Comparison of ENCODE assay signal across 14 cellular contexts in the genomic region with DNA sequence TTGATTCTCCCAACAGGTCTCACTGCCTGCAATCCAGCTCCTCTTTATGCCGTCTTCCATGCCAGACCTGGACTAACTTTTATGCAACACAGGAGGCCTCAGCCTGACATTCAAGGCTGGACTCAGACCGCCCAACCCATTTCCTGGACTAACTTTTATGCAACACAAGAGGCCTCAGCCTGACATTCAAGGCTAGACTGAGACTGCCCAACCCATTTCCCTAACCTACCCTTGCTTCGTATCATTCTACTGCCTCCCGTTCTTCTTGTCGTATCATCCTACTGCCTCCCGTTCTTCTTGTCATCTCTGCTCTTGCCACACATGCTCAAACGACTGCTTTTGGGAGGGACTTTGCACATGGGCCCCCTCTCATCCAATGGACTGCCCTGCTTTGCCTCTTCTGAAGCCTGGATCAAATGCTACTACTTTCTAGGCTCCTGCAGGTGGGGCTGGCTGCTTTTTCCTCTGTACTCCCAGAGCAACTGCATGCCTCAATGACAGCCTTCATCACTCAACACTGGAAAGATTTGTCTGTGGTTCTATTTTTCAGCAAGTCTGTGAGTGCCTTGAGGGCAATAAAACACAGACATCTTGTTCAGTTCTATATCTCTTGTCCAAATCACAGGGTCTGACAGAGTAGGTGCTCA. TPM values are rescaled to one million over a fixed set of nuclear protein-coding genes. Genes with fewer than 3 reads are reported as not detected.
A peak's percentile ranks its signal among the peaks of the same experiment; 100 is the strongest.
DNase-seq lines count a peak whose midpoint lies in the region; ATAC-seq lines count a peak whose summit lies in the region.
"Had no signal": no experiment of that assay in that cellular context is flagged by ENCODE, and none has a peak within 500 bp of the region (broad histone marks: within the 10 kb centered on the region; RNA-seq: fewer than 3 reads in every experiment).

No MANE protein-coding gene starts in this region.

- DNase-seq in activated naive CD4-positive, alpha-beta T cell treated with anti-CD3 and anti-CD28 coated beads, Interleukin-2, amount 10 ng/mL, durations not matched to agents 7 days and 5 days = no peak
- DNase-seq in activated naive CD4-positive, alpha-beta T cell treated with anti-CD3 and anti-CD28 coated beads, Interleukin-2, amount 50 U/mL, for 16 hours = no peak
- no peak for DNase-seq in activated CD8-positive, alpha-beta T cell treated with anti-CD3 and anti-CD28 coated beads, Interleukin-2, amount 10 ng/mL, durations not matched to agents 7 days and 5 days
- DNase-seq in immature natural killer cell (no peak), iPS-NIHi11 (ENCODE audit: low spot score) (no peak), hippocampal formation (lab: John Stamatoyannopoulos, UW) (no peak)
- DNase-seq: kidney glomerular epithelial cell, NCI-H1092 treated with DMSO at 0.1 percent for 48 hours had no signal

- peak overlapping the region in 1 of 5 donors; percentile 4 for H3K9ac ChIP-seq in subcutaneous abdominal adipose tissue (ENCODE audit: low read length in 5 of 5)

- H3K4me1 ChIP-seq in subcutaneous abdominal adipose tissue (ENCODE audit: control insufficient read depth in 5 of 5, insufficient read depth in 5 of 5, low read length in 5 of 5) = peaks cover 15 to 93% (median 78%) of the 10 kb centered on the region in 5 donors

- H3K27me3 Mint-ChIP-seq in activated naive CD4-positive, alpha-beta T cell treated with anti-CD3 and anti-CD28 coated beads, Interleukin-2, amount 10 ng/mL, durations not matched to agents 7 days and 5 days = no peaks in the 10 kb centered on the region
- no peaks in the 10 kb centered on the region for H3K27me3 Mint-ChIP-seq in activated CD8-positive, alpha-beta T cell treated with anti-CD3 and anti-CD28 coated beads, Interleukin-2, amount 10 ng/mL, durations not matched to agents 7 days and 5 days (ENCODE audit: low read depth)
- peaks cover 0 to 3% (median 0%) of the 10 kb centered on the region in 3 donors for H3K27me3 Mint-ChIP-seq in immature natural killer cell (ENCODE audit: low read depth in 3 of 3)

- peaks cover 91% of the 10 kb centered on the region for H3K4me1 Mint-ChIP-seq in activated naive CD4-positive, alpha-beta T cell treated with anti-CD3 and anti-CD28 coated beads, Interleukin-2, amount 10 ng/mL, durations not matched to agents 7 days and 5 days
- peaks cover 86% of the 10 kb centered on the region for H3K4me1 Mint-ChIP-seq in activated CD8-positive, alpha-beta T cell treated with anti-CD3 and anti-CD28 coated beads, Interleukin-2, amount 10 ng/mL, durations not matched to agents 7 days and 5 days (ENCODE audit: low read depth)
- peaks cover 82 to 93% of the 10 kb centered on the region in 2 donors for H3K4me1 Mint-ChIP-seq in immature natural killer cell

- H3K27me3 ChIP-seq in subcutaneous abdominal adipose tissue (ENCODE audit: control insufficient read depth in 5 of 5, insufficient read depth in 4 of 5, low read length in 5 of 5) = no peaks in the 10 kb centered on the region

- H3K36me3 Mint-ChIP-seq in activated naive CD4-positive, alpha-beta T cell treated with anti-CD3 and anti-CD28 coated beads, Interleukin-2, amount 10 ng/mL, durations not matched to agents 7 days and 5 days = peaks cover 78% of the 10 kb centered on the region
- peaks cover 76% of the 10 kb centered on the region for H3K36me3 Mint-ChIP-seq in activated CD8-positive, alpha-beta T cell treated with anti-CD3 and anti-CD28 coated beads, Interleukin-2, amount 10 ng/mL, durations not matched to agents 7 days and 5 days (ENCODE audit: low read depth)
- peaks cover 0 to 3% (median 3%) of the 10 kb centered on the region in 3 donors for H3K36me3 Mint-ChIP-seq in immature natural killer cell

- H3K9me3 ChIP-seq in subcutaneous abdominal adipose tissue (ENCODE audit: control insufficient read depth in 5 of 5, low read length in 5 of 5) = no peaks in the 10 kb centered on the region

- POLR2A ChIA-PET in activated CD8-positive, alpha-beta T cell treated with anti-CD3 and anti-CD28 coated beads, Interleukin-2, amount 10 ng/mL, durations not matched to agents 7 days and 5 days (lab: Charles Lee) = no interaction called here

- peak overlapping the region in 1 of 5 donors; percentile 8 for H3K4me3 ChIP-seq in subcutaneous abdominal adipose tissue (ENCODE audit: low read depth in 1 of 5, low read length in 5 of 5)
- H3K4me3 ChIP-seq: coronary artery had no signal

- H3K36me3 ChIP-seq in subcutaneous abdominal adipose tissue (ENCODE audit: control insufficient read depth in 5 of 5, insufficient read depth in 5 of 5, low read length in 5 of 5) = peaks cover 0 to 36% (median 9%) of the 10 kb centered on the region in 5 donors

- H3K9me3 Mint-ChIP-seq in activated naive CD4-positive, alpha-beta T cell treated with anti-CD3 and anti-CD28 coated beads, Interleukin-2, amount 10 ng/mL, durations not matched to agents 7 days and 5 days = peaks cover under 1% of the 10 kb centered on the region
- H3K9me3 Mint-ChIP-seq in activated CD8-positive, alpha-beta T cell treated with anti-CD3 and anti-CD28 coated beads, Interleukin-2, amount 10 ng/mL, durations not matched to agents 7 days and 5 days (ENCODE audit: insufficient read depth) = peaks cover under 1% of the 10 kb centered on the region
- no peaks in the 10 kb centered on the region for H3K9me3 Mint-ChIP-seq in immature natural killer cell
- H3K9me3 Mint-ChIP-seq: activated T-helper 1 cell treated with anti-CD3 and anti-CD28 coated beads, Interleukin-12 subunit alpha, Interleukin-12 subunit beta, Interleukin-2, Interleukin-4 antibody, amounts not matched to agents 30 ng/mL and 10 ng/mL and 1 ng/mL, durations not matched to agents 14 hours and 24 hours and 36 hours; neural crest cell had no signal

- ATAC-seq in activated CD8-positive, alpha-beta T cell treated with anti-CD3 and anti-CD28 coated beads, Interleukin-2, amount 10 ng/mL, durations not matched to agents 7 days and 5 days = no peak
- no peak for ATAC-seq in GM21447 (IDR thresholded peaks at IDR 0.05; ENCODE audit: unreplicated experiment)

- H3K27ac ChIP-seq in subcutaneous abdominal adipose tissue (ENCODE audit: low read depth, low read length) = peak overlapping the region; percentile 51
- H3K27ac ChIP-seq: VCaP had no signal

- CTCF ChIA-PET in activated naive CD4-positive, alpha-beta T cell treated with anti-CD3 and anti-CD28 coated beads, Interleukin-2, amount 10 ng/mL, durations not matched to agents 7 days and 5 days (lab: Charles Lee) = interaction anchor here (1.3 kb wide), 1 partner anchor 31 kb away, joined by 4 read pairs; no protein-coding TSS in a partner anchor
- CTCF ChIA-PET in activated CD8-positive, alpha-beta T cell treated with anti-CD3 and anti-CD28 coated beads, Interleukin-2, amount 10 ng/mL, durations not matched to agents 7 days and 5 days (lab: Charles Lee) = interaction anchor here (0.6 to 7.7 kb wide), 5 partner anchors 9 to 30 kb away, joined by 3 to 68 read pairs (median 4); partner anchors contain the start of gene CASTOR1

- H3K4me3 Mint-ChIP-seq in activated naive CD4-positive, alpha-beta T cell treated with anti-CD3 and anti-CD28 coated beads, Interleukin-2, amount 10 ng/mL, durations not matched to agents 7 days and 5 days = no peak overlapping the region
- no peak overlapping the region for H3K4me3 Mint-ChIP-seq in activated CD8-positive, alpha-beta T cell treated with anti-CD3 and anti-CD28 coated beads, Interleukin-2, amount 10 ng/mL, durations not matched to agents 7 days and 5 days
- H3K4me3 Mint-ChIP-seq in immature natural killer cell = peak overlapping the region in 1 of 5 donors; percentile 8
- H3K4me3 Mint-ChIP-seq: activated T-helper 1 cell treated with anti-CD3 and anti-CD28 coated beads, Interleukin-12 subunit alpha, Interleukin-12 subunit beta, Interleukin-2, Interleukin-4 antibody, amounts not matched to agents 30 ng/mL and 10 ng/mL and 1 ng/mL, durations not matched to agents 14 hours and 24 hours and 36 hours; neural crest cell had no signal

- H3K27ac Mint-ChIP-seq in activated naive CD4-positive, alpha-beta T cell treated with anti-CD3 and anti-CD28 coated beads, Interleukin-2, amount 10 ng/mL, durations not matched to agents 7 days and 5 days = peak overlapping the region; percentile 2
- H3K27ac Mint-ChIP-seq in activated CD8-positive, alpha-beta T cell treated with anti-CD3 and anti-CD28 coated beads, Interleukin-2, amount 10 ng/mL, durations not matched to agents 7 days and 5 days = peak overlapping the region; percentile 12
- peak overlapping the region in 5 of 6 donors; percentile 8 to 81 (median 58) for H3K27ac Mint-ChIP-seq in immature natural killer cell
- H3K27ac Mint-ChIP-seq: activated T-helper 1 cell treated with anti-CD3 and anti-CD28 coated beads, Interleukin-12 subunit alpha, Interleukin-12 subunit beta, Interleukin-2, Interleukin-4 antibody, amounts not matched to agents 30 ng/mL and 10 ng/mL and 1 ng/mL, durations not matched to agents 14 hours and 24 hours and 36 hours had no signal

RNA-seq across cellular contexts. Expression of gene TBC1D10A, which starts 7.8 kb away (rescaled TPM):
- 10 to 100 TPM; 47.6 to 49.2 TPM for total RNA-seq in activated CD8-positive, alpha-beta T cell treated with anti-CD3 and anti-CD28 coated beads, Interleukin-2, amount 10 ng/mL, durations not matched to agents 7 days and 5 days
- 10 to 100 TPM; 46.2 to 59.9 (median 49.2) TPM for polyA plus RNA-seq in immature natural killer cell

RNA-seq across cellular contexts. Expression of gene CASTOR1, which starts 29.6 kb away (rescaled TPM):
- total RNA-seq in activated CD8-positive, alpha-beta T cell treated with anti-CD3 and anti-CD28 coated beads, Interleukin-2, amount 10 ng/mL, durations not matched to agents 7 days and 5 days = 10 to 100 TPM; 24.5 to 25.4 TPM
- polyA plus RNA-seq in immature natural killer cell = 10 to 100 TPM in 2 of 3 donors, 1 to 10 TPM in 1; 9.3 to 16.9 (median 11.8) TPM

RNA-seq across cellular contexts. Expression of gene SF3A1, which starts 37.8 kb away (rescaled TPM):
- 100 to 1,000 TPM; 211 to 246 TPM for total RNA-seq in activated CD8-positive, alpha-beta T cell treated with anti-CD3 and anti-CD28 coated beads, Interleukin-2, amount 10 ng/mL, durations not matched to agents 7 days and 5 days
- polyA plus RNA-seq in immature natural killer cell = 100 to 1,000 TPM in 1 of 3 donors, 10 to 100 TPM in 2; 35.5 to 133 (median 69.6) TPM

RNA-seq across cellular contexts. Expression of gene CCDC157, which starts 37.9 kb away (rescaled TPM):
- total RNA-seq in activated CD8-positive, alpha-beta T cell treated with anti-CD3 and anti-CD28 coated beads, Interleukin-2, amount 10 ng/mL, durations not matched to agents 7 days and 5 days = 1 to 10 TPM; 4.3 to 5.0 TPM
- polyA plus RNA-seq in immature natural killer cell = 1 to 10 TPM; 1.4 to 3.5 (median 1.9) TPM

RNA-seq across cellular contexts. Expression of gene OSM, which starts 52.2 kb away (rescaled TPM):
- total RNA-seq in activated CD8-positive, alpha-beta T cell treated with anti-CD3 and anti-CD28 coated beads, Interleukin-2, amount 10 ng/mL, durations not matched to agents 7 days and 5 days = 100 to 1,000 TPM; 135 to 140 TPM
- 10 to 100 TPM in 2 of 3 donors, 1 to 10 TPM in 1; 7.5 to 22.3 (median 16.6) TPM for polyA plus RNA-seq in immature natural killer cell
- total RNA-seq: neural crest cell had no signal

Comparison
In these comparisons a context has a peak if more than half of its experiments do, and no peak if none do; other contexts are left out.
1. H3K27ac Mint-ChIP-seq: peak in every context shown above with its lines; median percentile 58 in immature natural killer cell; 12 in activated CD8-positive, alpha-beta T cell treated with anti-CD3 and anti-CD28 coated beads, Interleukin-2, amount 10 ng/mL, durations not matched to agents 7 days and 5 days; 2 in activated naive CD4-positive, alpha-beta T cell treated with anti-CD3 and anti-CD28 coated beads, Interleukin-2, amount 10 ng/mL, durations not matched to agents 7 days and 5 days.